In genomic region chr1:15955552-15955951, GRCh38 we compare ENCODE assay signal across 18 cellular contexts. TPM values are rescaled to one million over a fixed set of nuclear protein-coding genes. Genes with fewer than 3 reads are reported as not detected.
A peak's percentile ranks its signal among the peaks of the same experiment; 100 is the strongest.
DNase-seq lines count a peak whose midpoint lies in the region; ATAC-seq and TF ChIP-seq lines count a peak whose summit lies in the region.
"Had no signal": no experiment of that assay in that cellular context is flagged by ENCODE, and none has a peak within 500 bp of the region (broad histone marks: within the 10 kb centered on the region; RNA-seq: fewer than 3 reads in every experiment).

No MANE protein-coding gene starts in this region.

- H3K36me3 Mint-ChIP-seq in activated CD4-positive, alpha-beta memory T cell treated with anti-CD3 and anti-CD28 coated beads for 36 hours: peaks cover 9% of the 10 kb centered on the region
- H3K36me3 Mint-ChIP-seq in activated CD4-positive, alpha-beta memory T cell treated with anti-CD3 and anti-CD28 coated beads, Interleukin-2, amount 10 ng/mL, durations not matched to agents 7 days and 5 days (ENCODE audit: low read depth): peaks cover 20% of the 10 kb centered on the region

- H3K79me1 ChIP-seq in IMR-90 (ENCODE audit: low read depth in 1 of 2, low read length in 2 of 2): peaks cover 51 to 85% of the 10 kb centered on the region in 2 experiments

- H3K4me3 Mint-ChIP-seq in activated CD4-positive, alpha-beta memory T cell treated with anti-CD3 and anti-CD28 coated beads for 36 hours: no peak overlapping the region
- no peak overlapping the region for H3K4me3 Mint-ChIP-seq in activated CD4-positive, alpha-beta memory T cell treated with anti-CD3 and anti-CD28 coated beads, Interleukin-2, amount 10 ng/mL, durations not matched to agents 7 days and 5 days
- H3K4me3 Mint-ChIP-seq: brain had no signal

- no peak overlapping the region for H4K91ac ChIP-seq in IMR-90 (ENCODE audit: insufficient read depth, low read depth, low read length)

- peak overlapping the region; percentile 48; the same call in 1 of the 2 replicates for H2AK5ac ChIP-seq in IMR-90 (ENCODE audit: low read depth, low read length)

- no peak overlapping the region for H2AFZ ChIP-seq in IMR-90 (replicated peaks; ENCODE audit: low read length, poor library complexity)

- H3K4ac ChIP-seq in IMR-90 (ENCODE audit: low read depth, low read length): 0 out of 2 replicates have a peak overlapping the region, but pooled peaks have one; percentile 44

- intact Hi-C loops in activated CD4-positive, alpha-beta memory T cell treated with anti-CD3 and anti-CD28 coated beads for 36 hours (cut with micrococcal nuclease): no loop called here
- intact Hi-C loops in IMR-90 (cut with micrococcal nuclease): no loop called here
- intact Hi-C loops in sigmoid colon (cut with DNase I): no loop called here

- H4K20me1 ChIP-seq in IMR-90 (ENCODE audit: insufficient read depth, low read length): peaks cover 14% of the 10 kb centered on the region; the same call in 1 of the 2 replicates

- TF ChIP-seq CTCF in IMR-90 (conservative IDR thresholded peaks at IDR 0.05; ENCODE audit: low read depth, low read length): no peak
- no peak for TF ChIP-seq CTCF in coronary artery (IDR thresholded peaks at IDR 0.05)
- no peak for TF ChIP-seq CTCF in sigmoid colon (IDR thresholded peaks at IDR 0.05)

- TF ChIP-seq POLR2A in IMR-90 (IDR thresholded peaks at IDR 0.05; ENCODE audit: low read depth, low read length) (no peak), sigmoid colon (IDR thresholded peaks at IDR 0.05) (no peak)

- no peak overlapping the region; a peak in 1 of 4 replicates for H4K8ac ChIP-seq in IMR-90 (ENCODE audit: low read depth in 2 of 2, low read length in 2 of 2)

- H2BK15ac ChIP-seq in IMR-90 (ENCODE audit: low read depth, low read length): peak overlapping the region; percentile 2; the same call in 1 of the 3 replicates

- peaks cover 43% of the 10 kb centered on the region for H3K4me1 ChIP-seq in IMR-90 (ENCODE audit: control insufficient read depth, insufficient read depth, low read length)
- peaks cover 0 to 76% (median 69%) of the 10 kb centered on the region in 4 donors for H3K4me1 ChIP-seq in sigmoid colon

- H4K5ac ChIP-seq in IMR-90 (ENCODE audit: low read depth, low read length): no peak overlapping the region

- DNase-seq in activated CD4-positive, alpha-beta memory T cell treated with anti-CD3 and anti-CD28 coated beads for 36 hours: no peak
- DNase-seq in activated CD4-positive, alpha-beta memory T cell treated with anti-CD3 and anti-CD28 coated beads, Interleukin-2, amount 10 ng/mL, durations not matched to agents 7 days and 5 days: no peak
- DNase-seq in IMR-90: no peak
- no peak for DNase-seq in coronary artery (ENCODE audit: low spot score)
- no peak for DNase-seq in sigmoid colon
- no peak for DNase-seq in NCI-H2196 treated with DMSO at 0.1 percent for 48 hours (lab: John Stamatoyannopoulos, UW; ENCODE audit: unreplicated experiment)
- no peak for DNase-seq in cortex of kidney (lab: John Stamatoyannopoulos, UW)
- DNase-seq in NCI-H1105 (lab: John Stamatoyannopoulos, UW): no peak
- DNase-seq: DND-41; hippocampal formation; NCI-H2081; NCI-H524 treated with DMSO at 0.1 percent for 48 hours; SIG-M5; stimulated activated naive CD4-positive, alpha-beta T cell had no signal

- no peaks in the 10 kb centered on the region for H3K9me3 Mint-ChIP-seq in activated CD4-positive, alpha-beta memory T cell treated with anti-CD3 and anti-CD28 coated beads for 36 hours
- no peaks in the 10 kb centered on the region for H3K9me3 Mint-ChIP-seq in activated CD4-positive, alpha-beta memory T cell treated with anti-CD3 and anti-CD28 coated beads, Interleukin-2, amount 10 ng/mL, durations not matched to agents 7 days and 5 days
- H3K9me3 Mint-ChIP-seq: brain had no signal

- H3K4me1 Mint-ChIP-seq in activated CD4-positive, alpha-beta memory T cell treated with anti-CD3 and anti-CD28 coated beads for 36 hours (ENCODE audit: low read depth): peaks cover 87% of the 10 kb centered on the region
- peaks cover 69% of the 10 kb centered on the region for H3K4me1 Mint-ChIP-seq in activated CD4-positive, alpha-beta memory T cell treated with anti-CD3 and anti-CD28 coated beads, Interleukin-2, amount 10 ng/mL, durations not matched to agents 7 days and 5 days

- peak overlapping the region; percentile 18 for H2BK5ac ChIP-seq in IMR-90 (ENCODE audit: low read depth, low read length, poor library complexity, severe bottlenecking)

- WGBS in IMR-90 (ENCODE audit: extremely low coverage in 2 of 2, insufficient read length in 1 of 2), 2 experiments: no CpG with 5 or more reads among the region's 2 CpGs
- 98% methylated on average over 2 of the region's 2 CpGs for WGBS in sigmoid colon, 2 donors

- no peak overlapping the region for H3K56ac ChIP-seq in IMR-90 (ENCODE audit: extremely low read depth, insufficient read depth, low read length)

- no peak overlapping the region for H3K18ac ChIP-seq in IMR-90 (ENCODE audit: low read depth, low read length)

- in situ Hi-C loops in IMR-90 (cut with MboI; ENCODE audit: low sequenced_read_pairs): no loop called here

- H3K36me3 ChIP-seq in IMR-90 (ENCODE audit: control insufficient read depth, insufficient read depth, low read length): peaks cover 5% of the 10 kb centered on the region; the same call in 1 of the 2 replicates
- H3K36me3 ChIP-seq in sigmoid colon: no peaks in the 10 kb centered on the region
- H3K36me3 ChIP-seq: vagina had no signal

- CTCF ChIA-PET in activated CD4-positive, alpha-beta memory T cell treated with anti-CD3 and anti-CD28 coated beads for 36 hours (lab: Charles Lee): interaction anchor here (1.2 kb wide), 1 partner anchor 14 kb away, joined by 3 read pairs; no protein-coding TSS in a partner anchor
- CTCF ChIA-PET in activated CD4-positive, alpha-beta memory T cell treated with anti-CD3 and anti-CD28 coated beads, Interleukin-2, amount 10 ng/mL, durations not matched to agents 7 days and 5 days (lab: Charles Lee): interaction anchor here (1.3 kb wide), 1 partner anchor 164 kb away, joined by 3 read pairs; no protein-coding TSS in a partner anchor
- CTCF ChIA-PET in IMR-90 (lab: Yijun Ruan, JAX): no interaction called here

- H3K27me3 ChIP-seq in IMR-90 (ENCODE audit: control insufficient read depth, insufficient read depth, low read length) (no peaks in the 10 kb centered on the region), sigmoid colon (no peaks in the 10 kb centered on the region)
- H3K27me3 ChIP-seq: vagina had no signal

- H3K27ac Mint-ChIP-seq in activated CD4-positive, alpha-beta memory T cell treated with anti-CD3 and anti-CD28 coated beads for 36 hours: peak overlapping the region; percentile 71
- no peak overlapping the region for H3K27ac Mint-ChIP-seq in activated CD4-positive, alpha-beta memory T cell treated with anti-CD3 and anti-CD28 coated beads, Interleukin-2, amount 10 ng/mL, durations not matched to agents 7 days and 5 days

- dilution Hi-C loops in IMR-90 (cut with HindIII; ENCODE audit: low sequenced_read_pairs, unreplicated experiment): no loop called here

- no peak overlapping the region for H3K4me2 ChIP-seq in IMR-90 (ENCODE audit: low read depth, low read length)

- H2BK20ac ChIP-seq in IMR-90 (ENCODE audit: low read depth, low read length): no peak overlapping the region

- no peak for ATAC-seq in IMR-90 (ENCODE audit: low read depth)

- no peak for TF ChIP-seq EP300 in sigmoid colon (IDR thresholded peaks at IDR 0.05)

- no peaks in the 10 kb centered on the region for H3K27me3 Mint-ChIP-seq in activated CD4-positive, alpha-beta memory T cell treated with anti-CD3 and anti-CD28 coated beads for 36 hours
- no peaks in the 10 kb centered on the region for H3K27me3 Mint-ChIP-seq in activated CD4-positive, alpha-beta memory T cell treated with anti-CD3 and anti-CD28 coated beads, Interleukin-2, amount 10 ng/mL, durations not matched to agents 7 days and 5 days
- H3K27me3 Mint-ChIP-seq: brain had no signal

- H3K9me3 ChIP-seq in IMR-90 (ENCODE audit: control insufficient read depth, insufficient read depth, low read length) (no peaks in the 10 kb centered on the region), sigmoid colon (no peaks in the 10 kb centered on the region)
- H3K9me3 ChIP-seq: vagina had no signal

- POLR2A ChIA-PET in activated CD4-positive, alpha-beta memory T cell treated with anti-CD3 and anti-CD28 coated beads for 36 hours (lab: Charles Lee): interaction anchor here (1.2 to 1.8 kb wide), 2 partner anchors 11 to 20 kb away, joined by 5 to 6 read pairs; partner anchors contain the start of gene ZBTB17
- POLR2A ChIA-PET in activated CD4-positive, alpha-beta memory T cell treated with anti-CD3 and anti-CD28 coated beads, Interleukin-2, amount 10 ng/mL, durations not matched to agents 7 days and 5 days (lab: Charles Lee): interaction anchor here (1.4 kb wide), 1 partner anchor 11 kb away, joined by 6 read pairs; no protein-coding TSS in a partner anchor
- POLR2A ChIA-PET in IMR-90 (lab: Charles Lee; ENCODE audit: unreplicated experiment): no interaction called here

- no peak overlapping the region for H3K14ac ChIP-seq in IMR-90 (replicated peaks; ENCODE audit: low read depth, low read length)

- H3K9me1 ChIP-seq in IMR-90 (ENCODE audit: insufficient read depth, low read length): peaks cover 46% of the 10 kb centered on the region

- TF ChIP-seq RAD21 in IMR-90 (IDR thresholded peaks at IDR 0.05; ENCODE audit: low read length): no peak

- no peak overlapping the region for H3K23ac ChIP-seq in IMR-90 (ENCODE audit: low read depth, low read length)

- H2BK120ac ChIP-seq in IMR-90 (ENCODE audit: low read depth, low read length): no peak overlapping the region

- H3K4me3 ChIP-seq in IMR-90 (ENCODE audit: insufficient read depth, low read depth, low read length) (no peak overlapping the region), coronary artery (no peak overlapping the region), sigmoid colon (no peak overlapping the region)
- H3K4me3 ChIP-seq: vagina had no signal

- no peak overlapping the region for H2AK9ac ChIP-seq in IMR-90 (replicated peaks; ENCODE audit: low read depth, low read length, poor library complexity)

- no peak overlapping the region for H3K9ac ChIP-seq in IMR-90 (ENCODE audit: low read depth, low read length)

- no peak overlapping the region for H3K27ac ChIP-seq in IMR-90 (ENCODE audit: insufficient read depth, low read length)
- H3K27ac ChIP-seq in coronary artery: peak overlapping the region; percentile 50 to 59
- H3K27ac ChIP-seq in sigmoid colon: peak overlapping the region; percentile 3 to 96 (median 49)
- H3K27ac ChIP-seq: vagina had no signal

- BruUV-seq in IMR-90 (replicated peaks; lab: Mats Ljungman, UMichigan): no TSS peak

RNA-seq across cellular contexts. Expression of gene ZBTB17, which starts 20.3 kb away (rescaled TPM):
- total RNA-seq in activated CD4-positive, alpha-beta memory T cell treated with anti-CD3 and anti-CD28 coated beads for 36 hours: 10 to 100 TPM; 52.7 to 58.8 TPM
- 10 to 100 TPM; 43.8 to 48.0 TPM for total RNA-seq in activated CD4-positive, alpha-beta memory T cell treated with anti-CD3 and anti-CD28 coated beads, Interleukin-2, amount 10 ng/mL, durations not matched to agents 7 days and 5 days
- total RNA-seq in IMR-90 (2012; rRNA removed) (26.3 and 29.7 TPM in 2 replicates), sigmoid colon (10 to 100 TPM; 22.1 to 38.5 (median 26.5) TPM)
- polyA plus RNA-seq in IMR-90 (2012; rRNA removed) (58.2 and 65.5 TPM in 2 replicates), sigmoid colon (10 to 100 TPM; 17.4 to 38.7 (median 18.3) TPM)
- polyA plus RNA-seq in IMR-90 (2012; cell fraction: cytosol; rRNA removed): 27.1 and 37.4 TPM in 2 replicates
- 190 and 417 TPM in 2 replicates for polyA plus RNA-seq in IMR-90 (2012; cell fraction: nucleus; rRNA removed; ENCODE audit: low replicate concordance)

RNA-seq across cellular contexts. Expression of gene SRARP, which starts 48.5 kb away (rescaled TPM):
- total RNA-seq in activated CD4-positive, alpha-beta memory T cell treated with anti-CD3 and anti-CD28 coated beads for 36 hours: not detected
- total RNA-seq in activated CD4-positive, alpha-beta memory T cell treated with anti-CD3 and anti-CD28 coated beads, Interleukin-2, amount 10 ng/mL, durations not matched to agents 7 days and 5 days: not detected
- total RNA-seq in IMR-90 (2012; rRNA removed) (not detected in 2 replicates), sigmoid colon (not detected)
- polyA plus RNA-seq in IMR-90 (2012; rRNA removed) (not detected in 2 replicates), sigmoid colon (under 1 TPM in 1 of 3 donors, not detected in 2; under 0.01 TPM)
- not detected in 2 replicates for polyA plus RNA-seq in IMR-90 (2012; cell fraction: cytosol; rRNA removed)
- not detected in 2 replicates for polyA plus RNA-seq in IMR-90 (2012; cell fraction: nucleus; rRNA removed; ENCODE audit: low replicate concordance)
- total RNA-seq: mucosa of gallbladder, osteocyte, vagina had no signal
